8 cellular contexts compared by ENCODE assay signal in the genomic region with DNA sequence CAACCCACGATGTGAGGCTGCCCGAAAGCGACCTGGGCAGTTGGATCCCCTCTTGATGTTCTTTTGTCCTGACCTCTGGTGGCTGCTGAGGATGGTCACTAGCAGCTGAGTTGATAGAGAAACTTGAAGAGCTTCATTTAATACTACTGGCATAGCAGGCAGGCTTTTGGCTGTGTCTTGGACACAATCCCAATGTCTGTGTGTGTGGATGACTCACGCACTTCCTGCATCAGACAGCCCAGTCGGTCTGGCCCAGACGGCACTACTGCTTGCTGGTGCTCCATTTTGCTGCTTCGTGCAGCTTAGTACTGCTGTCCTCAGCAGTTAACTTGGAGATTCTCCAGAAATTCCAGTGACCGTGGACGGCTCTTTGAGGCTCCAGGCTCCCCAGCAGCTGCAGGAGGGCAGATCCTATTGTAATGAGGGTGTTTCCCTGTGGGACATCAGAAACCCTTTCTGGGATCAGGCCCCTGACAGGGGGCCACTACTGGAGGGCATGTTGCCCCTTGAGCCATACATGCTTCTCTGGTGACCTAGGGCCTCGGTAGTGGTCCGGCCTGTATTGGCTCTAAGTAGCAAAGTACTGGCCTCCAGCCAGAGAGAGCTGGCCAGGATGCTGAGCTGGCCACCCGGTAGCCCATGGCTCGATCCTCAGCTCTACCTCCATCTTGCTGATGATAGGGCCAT. TPM values are rescaled to one million over a fixed set of nuclear protein-coding genes. Genes with fewer than 3 reads are reported as not detected.
A peak's percentile ranks its signal among the peaks of the same experiment; 100 is the strongest.
DNase-seq lines count a peak whose midpoint lies in the region; ATAC-seq, FAIRE-seq and TF ChIP-seq lines count a peak whose summit lies in the region.

No MANE protein-coding gene starts in this region.

- H2BK15ac ChIP-seq in H9 (ENCODE audit: low read depth, low read length), result no peak overlapping the region

- no peak for FAIRE-seq in frontal cortex (lab: Jason Lieb, UNC)

- H3K9me3 Mint-ChIP-seq in H9, result peaks cover 75 to 86% of the 10 kb centered on the region in 2 experiments

- H3K14ac ChIP-seq in H9 (ENCODE audit: insufficient read depth, low read length), result no peak overlapping the region

- no peak overlapping the region for H3K27ac Mint-ChIP-seq in H9

- H2BK12ac ChIP-seq in H9 (ENCODE audit: insufficient read length, low read depth, low read length), result no peak overlapping the region

- no peak overlapping the region for H4K5ac ChIP-seq in H9 (ENCODE audit: insufficient read length, low read depth, low read length)

- no peak overlapping the region for H4K91ac ChIP-seq in H9 (ENCODE audit: insufficient read length, low read depth, low read length)

- no peak overlapping the region for H3K4me3 ChIP-seq in SJSA1
- H3K4me3 ChIP-seq in prostate gland, result no peak overlapping the region
- H3K4me3 ChIP-seq in WERI-Rb-1 (ENCODE audit: low read depth, low read length), result no peak overlapping the region

- no peaks in the 10 kb centered on the region for H3K23me2 ChIP-seq in H9 (ENCODE audit: insufficient read length, low read depth, low read length, poor library complexity, severe bottlenecking)

- H3K36me3 Mint-ChIP-seq in H9 (ENCODE audit: insufficient read depth in 1 of 3, low read depth in 3 of 3), result peaks cover 0 to 15% (median 5%) of the 10 kb centered on the region in 3 experiments; a peak in 2 of 7 replicates

- DNase-seq in EL (peak; percentile 98), SJSA1 (ENCODE audit: low read depth in 1 of 2, low spot score in 2 of 2) (peak; percentile 9 to 61), frontal cortex (ENCODE audit: low spot score in 2 of 2) (peak; percentile 6 to 59), prostate gland (ENCODE audit: low spot score) (peak; percentile 84), WERI-Rb-1 (no peak), H9 (no peak)
- DNase-seq in activated T-cell treated with anti-CD3 and anti-CD28 coated beads, Interleukin-2, amount 50 U/mL, for 48 hours, result no peak

- no peak overlapping the region for H4K8ac ChIP-seq in H9 (replicated peaks; ENCODE audit: insufficient read length, low read depth, low read length)

- no peak overlapping the region for H2BK20ac ChIP-seq in H9 (ENCODE audit: low read depth, low read length, poor library complexity, severe bottlenecking)

- H2BK5ac ChIP-seq in H9 (ENCODE audit: insufficient read length, low read length), result no peak overlapping the region

- TF ChIP-seq CTCF in prostate gland (IDR thresholded peaks at IDR 0.05) (peak in 1 of 4 experiments; percentile 20), WERI-Rb-1 (IDR thresholded peaks at IDR 0.05; ENCODE audit: low read depth, low read length) (no peak), H9 (conservative IDR thresholded peaks at IDR 0.05) (no peak)

- no peak for TF ChIP-seq POLR2A in prostate gland (IDR thresholded peaks at IDR 0.05)

- H3K4me2 ChIP-seq in H9 (ENCODE audit: insufficient read depth, insufficient read length, low read length), result no peak overlapping the region

- H3K4ac ChIP-seq in H9 (ENCODE audit: low read depth, low read length), result no peak overlapping the region

- H3K4me3 Mint-ChIP-seq in H9, result no peak overlapping the region

- H3K4me1 Mint-ChIP-seq in H9, result no peaks in the 10 kb centered on the region

- no peaks in the 10 kb centered on the region for H3K79me2 ChIP-seq in H9 (ENCODE audit: insufficient read depth, low read length)

- H3K36me3 ChIP-seq in SJSA1 (no peaks in the 10 kb centered on the region), prostate gland (no peaks in the 10 kb centered on the region), WERI-Rb-1 (no peaks in the 10 kb centered on the region)

- H3K9me3 ChIP-seq in SJSA1 (replicated peaks) (peaks cover 9% of the 10 kb centered on the region), prostate gland (no peaks in the 10 kb centered on the region), WERI-Rb-1 (ENCODE audit: severe bottlenecking) (no peaks in the 10 kb centered on the region), H9 (ENCODE audit: control insufficient read depth, low read depth, low read length) (no peaks in the 10 kb centered on the region)

- peaks cover 7% of the 10 kb centered on the region; the same call in 1 of the 2 replicates for H3K27me3 Mint-ChIP-seq in H9 (ENCODE audit: low read depth)

- no peak overlapping the region for H3K27ac ChIP-seq in SJSA1
- peak overlapping the region in 1 of 2 donors; percentile 3 for H3K27ac ChIP-seq in prostate gland
- H3K27ac ChIP-seq in WERI-Rb-1, result no peak overlapping the region
- H3K27ac ChIP-seq in H9 (ENCODE audit: insufficient read length, low read depth, low read length), result no peak overlapping the region

- H3K4me1 ChIP-seq in SJSA1 (replicated peaks), result no peaks in the 10 kb centered on the region
- H3K4me1 ChIP-seq in prostate gland (replicated peaks), result no peaks in the 10 kb centered on the region
- no peaks in the 10 kb centered on the region for H3K4me1 ChIP-seq in H9 (ENCODE audit: insufficient read depth, low read length)

- H3K56ac ChIP-seq in H9 (ENCODE audit: insufficient read length, low read depth, low read length), result no peak overlapping the region

- H4K20me1 ChIP-seq in H9 (ENCODE audit: control insufficient read depth, insufficient read depth, insufficient read length), result no peaks in the 10 kb centered on the region

- H3T11ph ChIP-seq in H9 (ENCODE audit: low read length), result no peak overlapping the region

- no peaks in the 10 kb centered on the region for H3K79me1 ChIP-seq in H9 (ENCODE audit: insufficient read depth, low read depth, low read length, poor library complexity, severe bottlenecking)

- H3K27me3 ChIP-seq in SJSA1 (replicated peaks), result no peaks in the 10 kb centered on the region
- no peaks in the 10 kb centered on the region for H3K27me3 ChIP-seq in prostate gland (replicated peaks; ENCODE audit: insufficient read depth)
- peaks cover 77% of the 10 kb centered on the region for H3K27me3 ChIP-seq in WERI-Rb-1 (ENCODE audit: insufficient read depth, low read depth, severe bottlenecking)
- no peaks in the 10 kb centered on the region for H3K27me3 ChIP-seq in H9 (ENCODE audit: insufficient read depth, low read length)

- no peak for ATAC-seq in HG02759 (IDR thresholded peaks at IDR 0.05; ENCODE audit: unreplicated experiment)

- no peak overlapping the region for H3K23ac ChIP-seq in H9 (ENCODE audit: insufficient read length, low read depth, low read length)

- no peak overlapping the region for H2BK120ac ChIP-seq in H9 (ENCODE audit: low read depth, low read length, poor library complexity, severe bottlenecking)

- no peak overlapping the region for H2AFZ ChIP-seq in H9 (ENCODE audit: low read length)

- no peak overlapping the region for H2AK5ac ChIP-seq in H9 (ENCODE audit: insufficient read length, low read length)

- H3K18ac ChIP-seq in H9 (ENCODE audit: insufficient read length, low read depth, low read length), result no peak overlapping the region

- intact Hi-C loops in prostate gland (cut with DNase I), result no loop called here

- H3K9ac ChIP-seq in H9 (ENCODE audit: extremely low read depth, insufficient read length, low read length), result no peak overlapping the region

- WGBS in prostate gland, result 31% methylated on average over 13 of the region's 13 CpGs
- WGBS in H9 (ENCODE audit: extremely low coverage, insufficient read length, low lambda C conversion rate), result no CpG with 5 or more reads among the region's 13 CpGs

RNA-seq across cellular contexts. Expression of a gene that starts 4.5 kb away (rescaled TPM):
- not detected in 2 replicates for total RNA-seq in SJSA1 (2014; rRNA removed; shearing (Covaris generic))
- total RNA-seq in frontal cortex (under 0.01 TPM), prostate gland (1 to 10 TPM; 1.0 to 4.8 TPM), H9 (2021) (not detected in 2 replicates)

RNA-seq across cellular contexts. Expression of a gene that starts 38.5 kb away (rescaled TPM):
- not detected in 2 replicates for total RNA-seq in SJSA1 (2014; rRNA removed; shearing (Covaris generic))
- total RNA-seq in frontal cortex (0.41 TPM), prostate gland (under 1 TPM in 1 of 2 donors, not detected in 1; 0.97 TPM), H9 (2021) (not detected in 2 replicates)

RNA-seq across cellular contexts. Expression of a gene that starts 47.8 kb away (rescaled TPM):
- total RNA-seq in SJSA1 (2014; rRNA removed; shearing (Covaris generic)), result not detected in 2 replicates
- 4.5 TPM for total RNA-seq in frontal cortex
- 1 to 10 TPM in 1 of 2 donors, under 1 TPM in 1; 0.77 to 5.6 TPM for total RNA-seq in prostate gland
- total RNA-seq in H9 (2021), result not detected in 2 replicates

Comparison
In these comparisons a context has a peak if more than half of its experiments do, and no peak if none do; other contexts are left out.
1. DNase-seq: peak in EL (single experiment), SJSA1 (2 of 2), frontal cortex (2 of 2) and prostate gland (single experiment); none in activated T-cell treated with anti-CD3 and anti-CD28 coated beads, Interleukin-2, amount 50 U/mL, for 48 hours (0 of 2), WERI-Rb-1 (single experiment) and H9 (single experiment).